In genomic region chr2:106012591-106013347, GRCh38 we compare ENCODE assay signal across 24 cellular contexts.
"Had no signal": no experiment of that assay in that cellular context is flagged by ENCODE, and none has a peak within 500 bp of the region (broad histone marks: within the 10 kb centered on the region; RNA-seq: fewer than 3 reads in every experiment).

No MANE protein-coding gene starts in this region.

- H3K4me3 Mint-ChIP-seq: activated CD8-positive, alpha-beta T cell treated with anti-CD3 and anti-CD28 coated beads, Interleukin-2, amount 10 ng/mL, durations not matched to agents 7 days and 5 days; activated naive CD8-positive, alpha-beta T cell; activated T-cell treated with anti-CD3 and anti-CD28 coated beads, Interleukin-2, amount 50 U/mL, for 24 hours; central memory CD8-positive, alpha-beta T cell; nephron; stimulated activated naive CD8-positive, alpha-beta T cell treated with anti-CD3 and anti-CD28 coated beads, Interleukin-15, Interleukin-2, amounts not matched to agents 100 ng/mL and 50 ng/mL, for 24 hours had no signal

- H3K27me3 Mint-ChIP-seq: activated naive CD8-positive, alpha-beta T cell; activated T-cell treated with anti-CD3 and anti-CD28 coated beads, Interleukin-2, amount 50 U/mL, for 24 hours; central memory CD8-positive, alpha-beta T cell; stimulated activated naive CD8-positive, alpha-beta T cell treated with anti-CD3 and anti-CD28 coated beads, Interleukin-15, Interleukin-2, amounts not matched to agents 100 ng/mL and 50 ng/mL, for 24 hours had no signal

- DNase-seq: activated CD4-positive, alpha-beta T cell treated with anti-CD3 and anti-CD28 coated beads for 1 hour; activated CD4-positive, alpha-beta T cell treated with anti-CD3 and anti-CD28 coated beads, Interleukin-2, amount 50 U/mL, for 1 hour; activated CD8-positive, alpha-beta T cell treated with anti-CD3 and anti-CD28 coated beads, Interleukin-2, amount 10 ng/mL, durations not matched to agents 7 days and 5 days; activated naive CD4-positive, alpha-beta T cell; activated T-cell treated with anti-CD3 and anti-CD28 coated beads, Interleukin-2, amount 50 U/mL, for 24 hours; adrenal gland; brain microvascular endothelial cell; foreskin fibroblast; midbrain; pancreas; psoas muscle; stimulated activated CD4-positive, alpha-beta T cell treated with anti-CD3 and anti-CD28 coated beads, Interleukin-4, amount 100 ng/mL, for 4 hours; substantia nigra; thyroid gland had no signal

- H3K4me3 ChIP-seq: adrenal gland, ascending aorta, coronary artery, lung, pancreas, psoas muscle, right atrium auricular region, thyroid gland had no signal

- H3K27me3 ChIP-seq: adrenal gland, ascending aorta, brain microvascular endothelial cell, pancreas, right atrium auricular region, thyroid gland had no signal

- H3K4me1 ChIP-seq: adrenal gland, ascending aorta, pancreas, psoas muscle, right atrium auricular region, thyroid gland had no signal

- H3K36me3 Mint-ChIP-seq: activated naive CD8-positive, alpha-beta T cell had no signal

- ATAC-seq: activated CD8-positive, alpha-beta T cell treated with anti-CD3 and anti-CD28 coated beads, Interleukin-2, amount 10 ng/mL, durations not matched to agents 7 days and 5 days; left lobe of liver; pancreas; psoas muscle had no signal

- H3K27ac Mint-ChIP-seq: activated CD8-positive, alpha-beta T cell treated with anti-CD3 and anti-CD28 coated beads, Interleukin-2, amount 10 ng/mL, durations not matched to agents 7 days and 5 days; activated naive CD8-positive, alpha-beta T cell; activated T-cell treated with anti-CD3 and anti-CD28 coated beads, Interleukin-2, amount 50 U/mL, for 24 hours; activated T-helper 2 cell treated with anti-CD3 and anti-CD28 coated beads, Interferon-gamma antibody, Interleukin-2, Interleukin-4, amounts not matched to agents 10 μg/mL and 5 μg/mL and 100 μg/mL, durations not matched to agents 14 hours and 24 hours and 36 hours; nephron; stimulated activated naive CD8-positive, alpha-beta T cell treated with anti-CD3 and anti-CD28 coated beads, Interleukin-15, Interleukin-2, amounts not matched to agents 100 ng/mL and 50 ng/mL, for 24 hours had no signal

- H3K36me3 ChIP-seq: adrenal gland, ascending aorta, brain microvascular endothelial cell, pancreas, right atrium auricular region, thyroid gland had no signal

- H3K9me3 ChIP-seq: adrenal gland, ascending aorta, pancreas, right atrium auricular region, thyroid gland had no signal

- H3K27ac ChIP-seq: adrenal gland, ascending aorta, brain microvascular endothelial cell, coronary artery, pancreas, psoas muscle, right atrium auricular region, thyroid gland had no signal
